In the genomic region with DNA sequence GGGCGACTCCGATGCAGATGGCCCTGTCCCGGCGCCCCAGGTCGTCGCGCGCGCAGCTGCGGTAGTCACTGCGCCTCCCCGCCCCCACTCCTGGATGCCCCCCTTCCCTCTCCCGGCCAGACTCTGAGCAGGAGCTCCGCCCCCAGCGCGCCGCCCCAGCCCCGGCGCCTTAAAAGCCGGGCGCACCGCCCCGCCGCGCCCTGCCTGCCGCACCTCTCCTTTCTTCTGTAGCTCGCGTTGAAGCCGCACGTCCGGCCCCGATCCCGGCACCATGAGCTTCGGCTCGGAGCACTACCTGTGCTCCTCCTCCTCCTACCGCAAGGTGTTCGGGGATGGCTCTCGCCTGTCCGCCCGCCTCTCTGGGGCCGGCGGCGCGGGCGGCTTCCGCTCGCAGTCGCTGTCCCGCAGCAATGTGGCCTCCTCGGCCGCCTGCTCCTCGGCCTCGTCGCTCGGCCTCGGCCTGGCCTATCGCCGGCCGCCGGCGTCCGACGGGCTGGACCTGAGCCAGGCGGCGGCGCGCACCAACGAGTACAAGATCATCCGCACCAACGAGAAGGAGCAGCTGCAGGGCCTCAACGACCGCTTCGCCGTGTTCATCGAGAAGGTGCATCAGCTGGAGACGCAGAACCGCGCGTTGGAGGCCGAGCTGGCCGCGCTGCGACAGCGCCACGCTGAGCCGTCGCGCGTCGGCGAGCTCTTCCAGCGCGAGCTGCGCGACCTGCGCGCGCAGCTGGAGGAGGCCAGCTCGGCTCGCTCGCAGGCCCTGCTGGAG, we compare ENCODE assay signal across 9 cellular contexts. TPM values are rescaled to one million over a fixed set of nuclear protein-coding genes. Genes with fewer than 3 reads are reported as not detected.
A peak's percentile ranks its signal among the peaks of the same experiment; 100 is the strongest.
DNase-seq lines count a peak whose midpoint lies in the region; ATAC-seq and TF ChIP-seq lines count a peak whose summit lies in the region.
"Had no signal": no experiment of that assay in that cellular context is flagged by ENCODE, and none has a peak within 500 bp of the region (broad histone marks: within the 10 kb centered on the region; RNA-seq: fewer than 3 reads in every experiment).

Gene INA, plus strand, starts transcription at position 198 of the 772 bp plus-strand sequence. Its CDS starts 74 bp downstream, at position 272.

- H3K4me3 Mint-ChIP-seq in WTC11, result peak within 1 kb of the TSS; percentile 71

- no peak for TF ChIP-seq EP300 in esophagus muscularis mucosa (IDR thresholded peaks at IDR 0.05)

- H3K4me1 ChIP-seq in esophagus muscularis mucosa, result peaks cover 8 to 25% (median 19%) of the 10 kb centered on the region in 4 donors
- H3K4me1 ChIP-seq in parathyroid adenoma, result peaks cover 25% of the 10 kb centered on the region

- H3K36me3 Mint-ChIP-seq in WTC11, result no peaks in the 10 kb centered on the region

- peak within 1 kb of the TSS; percentile 24 for H3K9ac ChIP-seq in parathyroid adenoma

- H3K4me1 Mint-ChIP-seq in WTC11, result peaks cover 34% of the 10 kb centered on the region

- ATAC-seq in WTC11 (peak; percentile 52), GM21367 (IDR thresholded peaks at IDR 0.05; ENCODE audit: unreplicated experiment) (no peak), GM21576 (IDR thresholded peaks at IDR 0.05; ENCODE audit: unreplicated experiment) (no peak)

- 5% methylated on average over 45 of the region's 101 CpGs for WGBS in esophagus muscularis mucosa

- CTCF ChIA-PET in WTC11 (lab: Charles Lee), result interaction anchor here (0.7 to 2.7 kb wide), 15 partner anchors 9 to 564 kb away, joined by 3 to 19 read pairs (median 4); partner anchors contain the start of genes CNNM2 and NT5C2

- peaks cover 76% of the 10 kb centered on the region for H3K27me3 Mint-ChIP-seq in WTC11 (ENCODE audit: low read depth)

- intact Hi-C loops in esophagus muscularis mucosa (cut with DNase I), result no loop called here

- H3K79me2 ChIP-seq in parathyroid adenoma, result peaks cover 5% of the 10 kb centered on the region

- no peak for TF ChIP-seq CTCF in WTC11 (IDR thresholded peaks at IDR 0.05)
- TF ChIP-seq CTCF in esophagus muscularis mucosa (IDR thresholded peaks at IDR 0.05), result no peak
- TF ChIP-seq CTCF in parathyroid adenoma (IDR thresholded peaks at IDR 0.05), result peak; percentile 33

- DNase-seq in Daoy (ENCODE audit: low read depth), result peak; percentile 52
- DNase-seq in Kasumi-1 (lab: John Stamatoyannopoulos, UW), result peak; percentile 50 to 53
- peak; percentile 82 for DNase-seq in WTC11 (ENCODE audit: low spot score)
- no peak for DNase-seq in esophagus muscularis mucosa (ENCODE audit: extremely low spot score)
- DNase-seq in HPDE6-E6E7 (ENCODE audit: extremely low spot score), result no peak

- H3K36me3 ChIP-seq in esophagus muscularis mucosa, result no peaks in the 10 kb centered on the region
- no peaks in the 10 kb centered on the region for H3K36me3 ChIP-seq in parathyroid adenoma (ENCODE audit: control insufficient read depth, insufficient read depth, low read length)

- H3K27ac Mint-ChIP-seq in WTC11, result no peak within 1 kb of the TSS

- H3K4me3 ChIP-seq in esophagus muscularis mucosa (peak within 1 kb of the TSS; percentile 32 to 43 (median 38)), parathyroid adenoma (ENCODE audit: low read depth, low read length) (no peak within 1 kb of the TSS)

- POLR2A ChIA-PET in WTC11 (lab: Charles Lee), result interaction anchor here (0.6 to 1.2 kb wide), 6 partner anchors 9 to 359 kb away, joined by 3 to 4 read pairs (median 3); partner anchors contain the start of gene CNNM2

- H3K27ac ChIP-seq in esophagus muscularis mucosa (replicated peaks in 1 of 4) (no peak within 1 kb of the TSS), parathyroid adenoma (peak within 1 kb of the TSS; percentile 82)

- peak within 1 kb of the TSS; percentile 95 for H2AFZ ChIP-seq in parathyroid adenoma

- H3K9me3 ChIP-seq in esophagus muscularis mucosa, result no peaks in the 10 kb centered on the region
- no peaks in the 10 kb centered on the region for H3K9me3 ChIP-seq in parathyroid adenoma (ENCODE audit: control insufficient read depth, low read length)

- H3K27me3 ChIP-seq in esophagus muscularis mucosa, result peaks cover 16 to 70% (median 42%) of the 10 kb centered on the region in 4 donors
- H3K27me3 ChIP-seq in parathyroid adenoma (ENCODE audit: control insufficient read depth, insufficient read depth, low read length), result peaks cover 17% of the 10 kb centered on the region

- TF ChIP-seq POLR2A in esophagus muscularis mucosa (IDR thresholded peaks at IDR 0.05; ENCODE audit: low read depth), result no peak

- H3K9me3 Mint-ChIP-seq in WTC11, result no peaks in the 10 kb centered on the region

- peak within 1 kb of the TSS; percentile 28 for H3K4me2 ChIP-seq in parathyroid adenoma (ENCODE audit: low read length)

TF ChIP-seq in WTC11, 78 proteins besides CTCF, POLR2A, EP300 and RAD21 (continues in another document):
- TF ChIP-seq, protein P1, sequence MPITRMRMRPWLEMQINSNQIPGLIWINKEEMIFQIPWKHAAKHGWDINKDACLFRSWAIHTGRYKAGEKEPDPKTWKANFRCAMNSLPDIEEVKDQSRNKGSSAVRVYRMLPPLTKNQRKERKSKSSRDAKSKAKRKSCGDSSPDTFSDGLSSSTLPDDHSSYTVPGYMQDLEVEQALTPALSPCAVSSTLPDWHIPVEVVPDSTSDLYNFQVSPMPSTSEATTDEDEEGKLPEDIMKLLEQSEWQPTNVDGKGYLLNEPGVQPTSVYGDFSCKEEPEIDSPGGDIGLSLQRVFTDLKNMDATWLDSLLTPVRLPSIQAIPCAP (CRISPR knock-in tag; IDR thresholded peaks at IDR 0.05), result peak; percentile 80; the same call in 1 of the 2 replicates
- TF ChIP-seq ZNF396 (CRISPR knock-in tag; IDR thresholded peaks at IDR 0.05; ENCODE audit: borderline replicate concordance), result no peak
- TF ChIP-seq ZBTB21 (CRISPR knock-in tag; IDR thresholded peaks at IDR 0.05; ENCODE audit: borderline replicate concordance), result peak; percentile 40; the same call in 1 of the 2 replicates
- TF ChIP-seq STAT6 (CRISPR knock-in tag; conservative IDR thresholded peaks at IDR 0.05; ENCODE audit: low read depth), result no peak
- TF ChIP-seq IRF2 (CRISPR knock-in tag; IDR thresholded peaks at IDR 0.05; ENCODE audit: borderline replicate concordance, low read depth), result no peak
- no peak for TF ChIP-seq ZNF138 (CRISPR knock-in tag; conservative IDR thresholded peaks at IDR 0.05)
- TF ChIP-seq PRRX2 (CRISPR knock-in tag; IDR thresholded peaks at IDR 0.05), result no peak
- TF ChIP-seq FOXP1 (CRISPR knock-in tag; IDR thresholded peaks at IDR 0.05; ENCODE audit: borderline replicate concordance), result peak; percentile 97
- TF ChIP-seq, protein P2, sequence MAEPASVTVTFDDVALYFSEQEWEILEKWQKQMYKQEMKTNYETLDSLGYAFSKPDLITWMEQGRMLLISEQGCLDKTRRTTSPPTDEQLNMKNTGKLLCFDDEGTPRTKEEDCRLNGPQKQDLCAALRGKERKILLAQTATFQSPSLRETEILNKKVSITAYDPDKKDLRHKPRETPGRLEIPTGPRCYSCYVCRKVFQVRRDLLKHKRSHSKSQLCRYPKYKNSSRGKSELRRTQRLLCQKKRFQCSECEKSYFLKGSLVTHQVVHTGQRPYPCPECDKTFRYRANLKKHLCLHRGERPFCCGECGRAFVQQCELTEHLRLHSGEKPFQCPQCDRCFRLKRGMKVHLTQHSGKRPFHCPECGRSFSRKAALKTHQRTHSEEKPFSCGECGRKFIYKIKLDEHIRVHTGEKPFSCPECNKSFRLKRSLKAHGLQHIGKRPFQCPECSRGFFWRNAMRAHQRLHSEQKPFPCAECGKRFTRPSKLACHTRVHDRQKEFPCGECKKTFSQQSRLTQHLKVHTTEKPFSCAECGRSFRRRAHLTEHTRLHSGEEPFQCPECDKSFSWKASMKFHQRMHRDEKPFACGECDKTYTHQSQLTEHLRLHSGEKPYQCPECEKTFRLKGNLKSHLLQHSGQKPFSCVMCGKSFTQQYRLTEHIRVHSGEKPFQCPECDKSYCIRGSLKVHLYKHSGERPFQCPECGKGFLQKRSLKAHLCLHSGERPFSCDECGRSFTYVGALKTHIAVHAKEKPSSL (CRISPR knock-in tag; conservative IDR thresholded peaks at IDR 0.05), result no peak

RNA-seq across cellular contexts. Expression of gene INA, which starts in this region (rescaled TPM):
- total RNA-seq in Daoy (2014; rRNA removed; shearing (Covaris generic)), result 0.46 and 1.1 TPM in 2 replicates
- 16.6 to 20.3 TPM (median 17.3 TPM) in 3 replicates for total RNA-seq in WTC11 (2021)
- total RNA-seq in esophagus muscularis mucosa, result 1 to 10 TPM; 1.6 to 3.1 (median 2.3) TPM
- total RNA-seq: NCI-H460 had no signal

Comparison
In these comparisons a context has a peak if more than half of its experiments do, and no peak if none do; other contexts are left out.
1. DNase-seq: peak in Daoy (single experiment), Kasumi-1 (2 of 2) and WTC11 (single experiment); none in esophagus muscularis mucosa (single experiment) and HPDE6-E6E7 (single experiment).